ENCODE assay signal across 8 cellular contexts in the genomic region with DNA sequence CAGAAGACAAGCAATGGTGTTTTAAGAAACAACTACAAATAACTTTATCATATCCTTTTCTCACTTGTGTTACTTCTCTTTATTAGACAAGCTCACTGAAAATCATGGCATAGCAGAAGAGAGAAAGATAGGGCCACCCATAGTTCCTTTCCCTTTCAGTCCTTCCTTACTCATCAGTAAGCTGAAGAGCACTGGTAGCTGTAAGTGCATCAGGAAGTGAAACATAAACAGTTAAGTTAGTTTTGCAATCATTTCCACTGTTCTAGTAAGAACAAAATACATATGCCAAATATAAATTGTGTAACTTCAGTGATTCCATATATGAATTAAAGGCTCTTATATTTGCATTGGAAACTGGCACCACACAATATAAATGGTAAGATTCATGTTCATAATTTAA.
DNase-seq lines count a peak whose midpoint lies in the region; ATAC-seq and TF ChIP-seq lines count a peak whose summit lies in the region.

No MANE protein-coding gene starts in this region.

- in situ Hi-C loops in G401 (cut with HindIII; ENCODE audit: low sequenced_read_pairs) = no loop called here

- H3K4me1 Mint-ChIP-seq in activated naive CD4-positive, alpha-beta T cell treated with anti-CD3 and anti-CD28 coated beads for 36 hours (ENCODE audit: low read depth) = peaks cover 5% of the 10 kb centered on the region
- no peaks in the 10 kb centered on the region for H3K4me1 Mint-ChIP-seq in stimulated activated effector memory CD8-positive, alpha-beta T cell treated with anti-CD3 and anti-CD28 coated beads, Interleukin-12 subunit alpha, Interleukin-12 subunit beta, amount 100 ng/mL, for 72 hours
- peaks cover 10% of the 10 kb centered on the region for H3K4me1 Mint-ChIP-seq in type B pancreatic cell (ENCODE audit: unreplicated experiment)

- peaks cover 0 to 46% (median 16%) of the 10 kb centered on the region in 9 donors for H3K4me1 ChIP-seq in heart right ventricle

- H3K27me3 Mint-ChIP-seq in activated naive CD4-positive, alpha-beta T cell treated with anti-CD3 and anti-CD28 coated beads for 36 hours (ENCODE audit: low read depth) = no peaks in the 10 kb centered on the region
- H3K27me3 Mint-ChIP-seq in type B pancreatic cell = no peaks in the 10 kb centered on the region

- TF ChIP-seq CTCF in GM10248 (IDR thresholded peaks at IDR 0.05; ENCODE audit: control extremely low read depth, extremely low read depth, low read depth, missing control alignments) (no peak), heart right ventricle (IDR thresholded peaks at IDR 0.05) (no peak), type B pancreatic cell (conservative IDR thresholded peaks at IDR 0.05) (no peak)

- intact Hi-C loops in heart right ventricle (cut with DNase I) = loop anchor here in 3 of 10 donors (5.0 to 10.0 kb wide), 5 partner anchors 65 to 128 kb away; no protein-coding TSS in a partner anchor
- intact Hi-C loops in activated naive CD4-positive, alpha-beta T cell treated with anti-CD3 and anti-CD28 coated beads for 36 hours (cut with micrococcal nuclease) = no loop called here

- H3K4me3 Mint-ChIP-seq in activated naive CD4-positive, alpha-beta T cell treated with anti-CD3 and anti-CD28 coated beads for 36 hours = no peak overlapping the region
- no peak overlapping the region for H3K4me3 Mint-ChIP-seq in stimulated activated effector memory CD8-positive, alpha-beta T cell treated with anti-CD3 and anti-CD28 coated beads, Interleukin-12 subunit alpha, Interleukin-12 subunit beta, amount 100 ng/mL, for 72 hours
- H3K4me3 Mint-ChIP-seq in type B pancreatic cell = no peak overlapping the region

- no peak overlapping the region for H3K4me3 ChIP-seq in heart right ventricle

- peak overlapping the region in 8 of 10 donors; percentile 10 to 71 (median 49) for H3K27ac ChIP-seq in heart right ventricle

- ATAC-seq in GM21786 (IDR thresholded peaks at IDR 0.05; ENCODE audit: unreplicated experiment) (peak; percentile 92), heart right ventricle (peak in 4 of 8 donors; percentile 46 to 59 (median 52))
- ATAC-seq in stimulated activated effector memory CD8-positive, alpha-beta T cell treated with anti-CD3 and anti-CD28 coated beads, Interleukin-12 subunit alpha, Interleukin-12 subunit beta, amount 100 ng/mL, for 72 hours = no peak

- no peaks in the 10 kb centered on the region for H3K9me3 Mint-ChIP-seq in activated naive CD4-positive, alpha-beta T cell treated with anti-CD3 and anti-CD28 coated beads for 36 hours
- H3K9me3 Mint-ChIP-seq in stimulated activated effector memory CD8-positive, alpha-beta T cell treated with anti-CD3 and anti-CD28 coated beads, Interleukin-12 subunit alpha, Interleukin-12 subunit beta, amount 100 ng/mL, for 72 hours = no peaks in the 10 kb centered on the region
- H3K9me3 Mint-ChIP-seq in type B pancreatic cell = no peaks in the 10 kb centered on the region

- H3K27ac Mint-ChIP-seq in activated naive CD4-positive, alpha-beta T cell treated with anti-CD3 and anti-CD28 coated beads for 36 hours = no peak overlapping the region
- H3K27ac Mint-ChIP-seq in stimulated activated effector memory CD8-positive, alpha-beta T cell treated with anti-CD3 and anti-CD28 coated beads, Interleukin-12 subunit alpha, Interleukin-12 subunit beta, amount 100 ng/mL, for 72 hours = no peak overlapping the region
- no peak overlapping the region for H3K27ac Mint-ChIP-seq in type B pancreatic cell

- H3K36me3 Mint-ChIP-seq in activated naive CD4-positive, alpha-beta T cell treated with anti-CD3 and anti-CD28 coated beads for 36 hours (ENCODE audit: low read depth) = no peaks in the 10 kb centered on the region
- H3K36me3 Mint-ChIP-seq in stimulated activated effector memory CD8-positive, alpha-beta T cell treated with anti-CD3 and anti-CD28 coated beads, Interleukin-12 subunit alpha, Interleukin-12 subunit beta, amount 100 ng/mL, for 72 hours = no peaks in the 10 kb centered on the region
- H3K36me3 Mint-ChIP-seq in type B pancreatic cell = no peaks in the 10 kb centered on the region

- H3K9me3 ChIP-seq in heart right ventricle = peaks cover 0 to 11% (median 0%) of the 10 kb centered on the region in 11 donors

- no peaks in the 10 kb centered on the region for H3K27me3 ChIP-seq in heart right ventricle

- POLR2A ChIA-PET in GM10248 (lab: Yijun Ruan, JAX) = no interaction called here

- CTCF ChIA-PET in GM10248 (lab: Yijun Ruan, JAX) = interaction anchor here (0.9 to 1.3 kb wide), 2 partner anchors 8 to 14 kb away, joined by 3 to 4 read pairs; no protein-coding TSS in a partner anchor
- CTCF ChIA-PET in activated naive CD4-positive, alpha-beta T cell treated with anti-CD3 and anti-CD28 coated beads for 36 hours (lab: Charles Lee) = no interaction called here

- no peaks in the 10 kb centered on the region for H3K36me3 ChIP-seq in heart right ventricle

- DNase-seq in GM10248 (ENCODE audit: extremely low spot score) (peak; percentile 18), M059J (ENCODE audit: low read depth) (peak; percentile 39), heart right ventricle (no peak), G401 (ENCODE audit: low spot score) (no peak), type B pancreatic cell (ENCODE audit: extremely low spot score, unreplicated experiment) (no peak)
- no peak for DNase-seq in activated naive CD4-positive, alpha-beta T cell treated with anti-CD3 and anti-CD28 coated beads for 36 hours
- DNase-seq in stimulated activated effector memory CD8-positive, alpha-beta T cell treated with anti-CD3 and anti-CD28 coated beads, Interleukin-12 subunit alpha, Interleukin-12 subunit beta, amount 100 ng/mL, for 72 hours (ENCODE audit: low spot score in 2 of 2) = no peak

Comparison
In these comparisons a context has a peak if more than half of its experiments do, and no peak if none do; other contexts are left out.
1. DNase-seq: peak in GM10248 (single experiment) and M059J (single experiment); none in heart right ventricle (0 of 2), activated naive CD4-positive, alpha-beta T cell treated with anti-CD3 and anti-CD28 coated beads for 36 hours (single experiment), stimulated activated effector memory CD8-positive, alpha-beta T cell treated with anti-CD3 and anti-CD28 coated beads, Interleukin-12 subunit alpha, Interleukin-12 subunit beta, amount 100 ng/mL, for 72 hours (0 of 2), G401 (single experiment) and type B pancreatic cell (single experiment).